In genomic region chr3:165895919-165896318, GRCh38 we compare ENCODE assay signal across 9 cellular contexts. TPM values are rescaled to one million over a fixed set of nuclear protein-coding genes. Genes with fewer than 3 reads are reported as not detected.
DNase-seq lines count a peak whose midpoint lies in the region; ATAC-seq and TF ChIP-seq lines count a peak whose summit lies in the region.
"Had no signal": no experiment of that assay in that cellular context is flagged by ENCODE, and none has a peak within 500 bp of the region (broad histone marks: within the 10 kb centered on the region; RNA-seq: fewer than 3 reads in every experiment).

No MANE protein-coding gene starts in this region.

- TF ChIP-seq CTCF in GM06990 (IDR thresholded peaks at IDR 0.05; ENCODE audit: insufficient read depth, low read length, poor library complexity, severe bottlenecking): peak; percentile 23

- H3K36me3 ChIP-seq in GM06990 (ENCODE audit: control insufficient read depth, insufficient read depth, low read length): no peaks in the 10 kb centered on the region

- DNase-seq in GM06990 (ENCODE audit: extremely low read depth, insufficient read length) (no peak), iPS DF 4.7 (ENCODE audit: extremely low read depth, low spot score) (peak; percentile 49), NOMO-1 (lab: John Stamatoyannopoulos, UW; ENCODE audit: unreplicated experiment in 2 of 2) (no peak)
- peak; percentile 31 for DNase-seq in Jurkat, Clone E6-1 (ENCODE audit: low read depth, low spot score)
- no peak for DNase-seq in NK-92 treated with Interleukin-12 subunit alpha and Interleukin-12 subunit beta, amount 100 ng/mL, for 24 hours (lab: John Stamatoyannopoulos, UW)
- DNase-seq: activated T-cell treated with anti-CD3 and anti-CD28 coated beads for 4 hours; stimulated activated CD4-positive, alpha-beta T cell treated with anti-CD3 and anti-CD28 coated beads, Interleukin-2, amount 100 ng/mL, for 24 hours had no signal

- no peaks in the 10 kb centered on the region for H3K27me3 ChIP-seq in GM06990 (replicated peaks; ENCODE audit: control insufficient read depth, insufficient read depth, low read length)

- no peak overlapping the region for H3K4me3 ChIP-seq in GM06990 (replicated peaks; ENCODE audit: low read depth, low read length)
- H3K4me3 ChIP-seq in Jurkat, Clone E6-1 (ENCODE audit: low read length): no peak overlapping the region

- ATAC-seq in SK-N-SH treated with all-trans-retinoic acid at 6 μM for 48 hours: peak; percentile 54; the same call in 1 of the 3 replicates
- ATAC-seq in HG03460 (IDR thresholded peaks at IDR 0.05; ENCODE audit: unreplicated experiment): no peak

TF ChIP-seq in SK-N-SH treated with all-trans-retinoic acid at 6 μM for 48 hours, 23 proteins besides CTCF, POLR2A, EP300 and RAD21:
- TF ChIP-seq CSRNP3 (CRISPR knock-in tag; IDR thresholded peaks at IDR 0.05) (no peak), CSDC2 (CRISPR knock-in tag; IDR thresholded peaks at IDR 0.05) (no peak), TCF4 (CRISPR knock-in tag; IDR thresholded peaks at IDR 0.05; ENCODE audit: borderline replicate concordance) (no peak), TSHZ2 (CRISPR knock-in tag; IDR thresholded peaks at IDR 0.05) (no peak), PPARA (CRISPR knock-in tag; IDR thresholded peaks at IDR 0.05; ENCODE audit: borderline replicate concordance) (no peak), ZNF565 (CRISPR knock-in tag; conservative IDR thresholded peaks at IDR 0.05; ENCODE audit: low read depth) (no peak), ZFP3 (CRISPR knock-in tag; IDR thresholded peaks at IDR 0.05) (no peak), ZNF70 (CRISPR knock-in tag; IDR thresholded peaks at IDR 0.05) (no peak), RARB (CRISPR knock-in tag; IDR thresholded peaks at IDR 0.05) (no peak), SNAI2 (CRISPR knock-in tag; IDR thresholded peaks at IDR 0.05) (no peak), ZFP30 (CRISPR knock-in tag; IDR thresholded peaks at IDR 0.05) (no peak), BACH2 (CRISPR knock-in tag; IDR thresholded peaks at IDR 0.05; ENCODE audit: borderline replicate concordance) (no peak), CREB5 (CRISPR knock-in tag; IDR thresholded peaks at IDR 0.05; ENCODE audit: low read depth) (no peak), ZC3H10 (CRISPR knock-in tag; IDR thresholded peaks at IDR 0.05) (no peak), TOX (CRISPR knock-in tag; IDR thresholded peaks at IDR 0.05; ENCODE audit: borderline replicate concordance) (no peak)

RNA-seq across cellular contexts. Expression of gene BCHE, which starts 58.7 kb away (rescaled TPM):
- 39.3 TPM for polyA plus RNA-seq in Jurkat, Clone E6-1 (2012; ENCODE audit: insufficient read depth, insufficient read length)

Comparison
In these comparisons a context has a peak if more than half of its experiments do, and no peak if none do; other contexts are left out.
1. DNase-seq: peak in Jurkat, Clone E6-1 (single experiment) and iPS DF 4.7 (single experiment); none in GM06990 (single experiment), NOMO-1 (0 of 2) and NK-92 treated with Interleukin-12 subunit alpha and Interleukin-12 subunit beta, amount 100 ng/mL, for 24 hours (single experiment).